In genomic region chr15:69973102-69973714, GRCh38 we compare ENCODE assay signal across 8 cellular contexts.
DNase-seq lines count a peak whose midpoint lies in the region; ATAC-seq and TF ChIP-seq lines count a peak whose summit lies in the region.

No MANE protein-coding gene starts in this region.

- peak overlapping the region; percentile 65 for H3K27ac ChIP-seq in VCaP
- H3K27ac ChIP-seq in foreskin keratinocyte = no peak overlapping the region
- H3K27ac ChIP-seq in upper lobe of right lung = no peak overlapping the region

- no peaks in the 10 kb centered on the region for H3K4me1 ChIP-seq in foreskin keratinocyte
- no peaks in the 10 kb centered on the region for H3K4me1 ChIP-seq in upper lobe of right lung

- H3K27me3 ChIP-seq in foreskin keratinocyte = peaks cover 24% of the 10 kb centered on the region
- H3K27me3 ChIP-seq in upper lobe of right lung = peaks cover 5% of the 10 kb centered on the region

- no peaks in the 10 kb centered on the region for H3K9me3 ChIP-seq in upper lobe of right lung

- peak; percentile 49 for DNase-seq in stimulated activated CD4-positive, alpha-beta T cell treated with anti-CD3 and anti-CD28 coated beads, Interleukin-15, amount 100 ng/mL, for 24 hours
- no peak for DNase-seq in stimulated activated CD4-positive, alpha-beta T cell treated with anti-CD3 and anti-CD28 coated beads, Interleukin-12 subunit alpha, Interleukin-12 subunit beta, amount 100 ng/mL, for 4 hours
- peak; percentile 32 to 64 for DNase-seq in foreskin keratinocyte
- DNase-seq in upper lobe of right lung = no peak
- no peak for DNase-seq in OCI-M2 (lab: John Stamatoyannopoulos, UW; ENCODE audit: unreplicated experiment)
- no peak for DNase-seq in NCI-H1048 (lab: John Stamatoyannopoulos, UW)

- TF ChIP-seq CTCF in VCaP (conservative IDR thresholded peaks at IDR 0.05) = no peak
- no peak for TF ChIP-seq CTCF in foreskin keratinocyte (conservative IDR thresholded peaks at IDR 0.05)
- TF ChIP-seq CTCF in upper lobe of right lung (IDR thresholded peaks at IDR 0.05) = no peak

- intact Hi-C loops in upper lobe of right lung (cut with DNase I) = no loop called here

- H3K36me3 ChIP-seq in upper lobe of right lung = no peaks in the 10 kb centered on the region

- H3K4me3 ChIP-seq in upper lobe of right lung = no peak overlapping the region

- peak; percentile 68 for ATAC-seq in foreskin keratinocyte
- peak; percentile 66 for ATAC-seq in upper lobe of right lung
- no peak for ATAC-seq in HG02678 (IDR thresholded peaks at IDR 0.05; ENCODE audit: unreplicated experiment)

Comparison
In these comparisons a context has a peak if more than half of its experiments do, and no peak if none do; other contexts are left out.
1. DNase-seq: peak in stimulated activated CD4-positive, alpha-beta T cell treated with anti-CD3 and anti-CD28 coated beads, Interleukin-15, amount 100 ng/mL, for 24 hours (single experiment) and foreskin keratinocyte (2 of 2); none in stimulated activated CD4-positive, alpha-beta T cell treated with anti-CD3 and anti-CD28 coated beads, Interleukin-12 subunit alpha, Interleukin-12 subunit beta, amount 100 ng/mL, for 4 hours (single experiment), upper lobe of right lung (single experiment), OCI-M2 (single experiment) and NCI-H1048 (single experiment).